8 cellular contexts compared by ENCODE assay signal in the genomic region with DNA sequence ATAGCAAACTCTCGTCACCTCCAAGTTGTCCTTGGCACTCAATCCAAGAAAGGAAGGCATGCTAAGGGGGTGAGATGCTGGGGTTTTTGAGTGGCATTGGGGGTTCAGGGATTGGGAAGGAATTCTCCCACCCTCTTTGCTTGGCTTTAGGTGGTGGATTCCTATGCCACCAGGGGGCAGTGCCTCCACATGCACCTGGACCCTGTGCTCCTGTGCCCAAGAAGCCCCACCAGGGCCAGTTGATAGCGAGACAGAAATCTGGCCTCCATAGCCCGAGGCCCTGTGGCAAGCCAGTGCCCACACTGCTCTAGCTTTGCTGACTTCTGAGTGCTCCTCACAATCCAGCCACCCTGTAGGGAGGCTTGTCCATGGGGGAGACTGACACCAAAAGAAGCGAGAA. TPM values are rescaled to one million over a fixed set of nuclear protein-coding genes. Genes with fewer than 3 reads are reported as not detected.
DNase-seq lines count a peak whose midpoint lies in the region; ATAC-seq and TF ChIP-seq lines count a peak whose summit lies in the region.

No MANE protein-coding gene starts in this region.

- H3K27ac ChIP-seq in foreskin keratinocyte: no peak overlapping the region

- no peaks in the 10 kb centered on the region for H3K4me1 ChIP-seq in foreskin keratinocyte

- ATAC-seq in GM19351 (IDR thresholded peaks at IDR 0.05; ENCODE audit: unreplicated experiment): peak; percentile 72
- peak; percentile 29 for ATAC-seq in foreskin keratinocyte
- no peak for ATAC-seq in GM21447 (IDR thresholded peaks at IDR 0.05; ENCODE audit: unreplicated experiment)
- ATAC-seq in HG03460 (IDR thresholded peaks at IDR 0.05; ENCODE audit: unreplicated experiment): no peak

- TF ChIP-seq CTCF in foreskin keratinocyte (conservative IDR thresholded peaks at IDR 0.05): peak; percentile 52

- DNase-seq in D341Med (ENCODE audit: low spot score): peak; percentile 58
- peak; percentile 16 for DNase-seq in RKO (ENCODE audit: low spot score)
- DNase-seq in foreskin keratinocyte: peak in 1 of 2 donors; percentile 1
- DNase-seq in activated CD4-positive, CD25-positive, alpha-beta regulatory T cell (lab: John Stamatoyannopoulos, UW): no peak
- no peak for DNase-seq in activated CD8-positive, alpha-beta memory T cell treated with anti-CD3 and anti-CD28 coated beads, Interleukin-2, amount 50 U/mL, for 4 hours

- H3K27me3 ChIP-seq in foreskin keratinocyte: no peaks in the 10 kb centered on the region

RNA-seq across cellular contexts. Expression of gene FATE1, which starts 2.0 kb away (rescaled TPM):
- total RNA-seq in foreskin keratinocyte: not detected in 2 replicates
- not detected in 2 replicates for polyA plus RNA-seq in foreskin keratinocyte

RNA-seq across cellular contexts. Expression of gene PRRG3, which starts 18.6 kb away (rescaled TPM):
- not detected in 2 replicates for total RNA-seq in foreskin keratinocyte
- not detected in 2 replicates for polyA plus RNA-seq in foreskin keratinocyte

RNA-seq across cellular contexts. Expression of gene CNGA2, which starts 20.7 kb away (rescaled TPM):
- not detected in 2 replicates for total RNA-seq in foreskin keratinocyte
- polyA plus RNA-seq in foreskin keratinocyte: not detected in 2 replicates

Comparison
In these comparisons a context has a peak if more than half of its experiments do, and no peak if none do; other contexts are left out.
1. DNase-seq: peak in D341Med (single experiment) and RKO (single experiment); none in activated CD4-positive, CD25-positive, alpha-beta regulatory T cell (0 of 4) and activated CD8-positive, alpha-beta memory T cell treated with anti-CD3 and anti-CD28 coated beads, Interleukin-2, amount 50 U/mL, for 4 hours (single experiment).
2. ATAC-seq: peak in GM19351 (single experiment) and foreskin keratinocyte (single experiment); none in GM21447 (single experiment) and HG03460 (single experiment).